In genomic region chr1:156385534-156386031, GRCh38 we compare ENCODE assay signal across 9 cellular contexts. TPM values are rescaled to one million over a fixed set of nuclear protein-coding genes. Genes with fewer than 3 reads are reported as not detected.
DNase-seq lines count a peak whose midpoint lies in the region; ATAC-seq and TF ChIP-seq lines count a peak whose summit lies in the region.
"Had no signal": no experiment of that assay in that cellular context is flagged by ENCODE, and none has a peak within 500 bp of the region (broad histone marks: within the 10 kb centered on the region; RNA-seq: fewer than 3 reads in every experiment).

No MANE protein-coding gene starts in this region.

- intact Hi-C loops in ovary (cut with DNase I) (loop anchor here (1.0 to 10.0 kb wide), 6 partner anchors 28 to 219 kb away; partner anchors contain the start of gene GPATCH4 (in 1 of the 4)), tibial artery (cut with DNase I; ENCODE audit: low total_unique reads) (loop anchor here (2.0 to 5.0 kb wide), 3 partner anchors 59 to 272 kb away; no protein-coding TSS in a partner anchor)

- H3K4me1 Mint-ChIP-seq in activated T-helper 17 cell treated with anti-CD3 and anti-CD28 coated beads, Interleukin-2, amount 50 U/mL, for 72 hours, result peaks cover 5% of the 10 kb centered on the region

- no peaks in the 10 kb centered on the region for H3K9me3 ChIP-seq in MG63
- H3K9me3 ChIP-seq in ovary, result no peaks in the 10 kb centered on the region
- no peaks in the 10 kb centered on the region for H3K9me3 ChIP-seq in tibial artery

- ATAC-seq in activated T-helper 17 cell treated with anti-CD3 and anti-CD28 coated beads, Interleukin-2, amount 50 U/mL, for 72 hours (replicated peaks), result peak; percentile 77
- no peak for ATAC-seq in HG02610 (IDR thresholded peaks at IDR 0.05; ENCODE audit: unreplicated experiment)

- no peaks in the 10 kb centered on the region for H3K27me3 ChIP-seq in MG63
- H3K27me3 ChIP-seq in ovary, result no peaks in the 10 kb centered on the region
- H3K27me3 ChIP-seq in tibial artery, result peaks cover 0 to 52% of the 10 kb centered on the region in 2 donors

- TF ChIP-seq CTCF in fibroblast of villous mesenchyme (IDR thresholded peaks at IDR 0.05; ENCODE audit: insufficient read depth, low read depth, low read length) (peak; percentile 88), ovary (IDR thresholded peaks at IDR 0.05) (peak; percentile 28 to 84 (median 77)), tibial artery (IDR thresholded peaks at IDR 0.05) (peak; percentile 86 to 93)

- TF ChIP-seq EP300 in ovary (IDR thresholded peaks at IDR 0.05), result no peak

- H3K36me3 ChIP-seq in MG63, result no peaks in the 10 kb centered on the region
- no peaks in the 10 kb centered on the region for H3K36me3 ChIP-seq in ovary
- no peaks in the 10 kb centered on the region for H3K36me3 ChIP-seq in tibial artery

- peak; percentile 70 for DNase-seq in DMS114 treated with DMSO at 0.1 percent for 48 hours (lab: John Stamatoyannopoulos, UW; ENCODE audit: unreplicated experiment)
- DNase-seq in MG63, result peak; percentile 45
- DNase-seq in SHP77 (lab: John Stamatoyannopoulos, UW), result peak; percentile 79 to 80
- peak; percentile 67 for DNase-seq in fibroblast of villous mesenchyme (ENCODE audit: low read depth)
- peak; percentile 51 to 77 (median 71) for DNase-seq in ovary
- DNase-seq in tibial artery, result peak in 1 of 2 donors; percentile 57

- H3K36me3 Mint-ChIP-seq in activated T-helper 17 cell treated with anti-CD3 and anti-CD28 coated beads, Interleukin-2, amount 50 U/mL, for 72 hours (ENCODE audit: low read depth), result no peaks in the 10 kb centered on the region

- H3K27me3 Mint-ChIP-seq in activated T-helper 17 cell treated with anti-CD3 and anti-CD28 coated beads, Interleukin-2, amount 50 U/mL, for 72 hours, result peaks cover 26% of the 10 kb centered on the region

- H3K4me3 Mint-ChIP-seq in activated T-helper 17 cell treated with anti-CD3 and anti-CD28 coated beads, Interleukin-2, amount 50 U/mL, for 72 hours, result no peak overlapping the region
- H3K4me3 Mint-ChIP-seq: T-helper 1 cell treated with Interleukin-12 subunit alpha and Interleukin-12 subunit beta and Interleukin-4 antibody, amounts not matched to agents 30 μg/mL and 1 μg/mL, for 36 hours had no signal

- TF ChIP-seq POLR2A in ovary (IDR thresholded peaks at IDR 0.05), result no peak

- H3K27ac Mint-ChIP-seq in activated T-helper 17 cell treated with anti-CD3 and anti-CD28 coated beads, Interleukin-2, amount 50 U/mL, for 72 hours, result no peak overlapping the region
- H3K27ac Mint-ChIP-seq: T-helper 1 cell treated with Interleukin-12 subunit alpha and Interleukin-12 subunit beta and Interleukin-4 antibody, amounts not matched to agents 30 μg/mL and 1 μg/mL, for 36 hours had no signal

- H3K27ac ChIP-seq in ovary, result no peak overlapping the region
- no peak overlapping the region for H3K27ac ChIP-seq in tibial artery

- H3K4me3 ChIP-seq in MG63 (no peak overlapping the region), fibroblast of villous mesenchyme (ENCODE audit: low read depth, low read length) (no peak overlapping the region), ovary (no peak overlapping the region), tibial artery (no peak overlapping the region)

- H3K4me1 ChIP-seq in ovary (ENCODE audit: insufficient read depth) (peaks cover 6% of the 10 kb centered on the region), tibial artery (peaks cover 0 to 9% (median 0%) of the 10 kb centered on the region in 4 donors)

- H3K9me3 Mint-ChIP-seq in activated T-helper 17 cell treated with anti-CD3 and anti-CD28 coated beads, Interleukin-2, amount 50 U/mL, for 72 hours, result no peaks in the 10 kb centered on the region
- H3K9me3 Mint-ChIP-seq: T-helper 1 cell treated with Interleukin-12 subunit alpha and Interleukin-12 subunit beta and Interleukin-4 antibody, amounts not matched to agents 30 μg/mL and 1 μg/mL, for 36 hours had no signal

- 17 to 19% (median 19%) methylated on average over 9 of the region's 9 CpGs for WGBS in ovary, 3 donors

RNA-seq across cellular contexts. Expression of gene RHBG, which starts 16.6 kb away (rescaled TPM):
- not detected in 2 replicates for total RNA-seq in MG63 (2014; rRNA removed; shearing (Covaris generic); ENCODE audit: low replicate concordance)
- total RNA-seq in activated T-helper 17 cell treated with anti-CD3 and anti-CD28 coated beads, Interleukin-2, amount 50 U/mL, for 72 hours, result not detected
- total RNA-seq in fibroblast of villous mesenchyme, result not detected in 2 replicates
- total RNA-seq in ovary, result 10 to 100 TPM in 4 of 7 donors, 1 to 10 TPM in 3; 2.3 to 27.4 (median 13.6) TPM
- 10 to 100 TPM in 1 of 2 donors, 1 to 10 TPM in 1; 2.5 to 19.5 TPM for polyA plus RNA-seq in ovary

RNA-seq across cellular contexts. Expression of gene TSACC, which starts 47.3 kb away (rescaled TPM):
- 1.3 TPM in 1 of 2 replicates, not detected in the other for total RNA-seq in MG63 (2014; rRNA removed; shearing (Covaris generic); ENCODE audit: low replicate concordance)
- 1 to 10 TPM in 1 of 2 donors, not detected in 1; 1.1 TPM for total RNA-seq in activated T-helper 17 cell treated with anti-CD3 and anti-CD28 coated beads, Interleukin-2, amount 50 U/mL, for 72 hours
- total RNA-seq in fibroblast of villous mesenchyme, result not detected in 2 replicates
- total RNA-seq in ovary, result not detected
- under 1 TPM in 1 of 2 donors, not detected in 1; 1.00 TPM for polyA plus RNA-seq in ovary

RNA-seq across cellular contexts. Expression of gene CCT3, which starts 47.5 kb away (rescaled TPM):
- total RNA-seq in MG63 (2014; rRNA removed; shearing (Covaris generic); ENCODE audit: low replicate concordance), result 1,070 and 1,240 TPM in 2 replicates
- total RNA-seq in activated T-helper 17 cell treated with anti-CD3 and anti-CD28 coated beads, Interleukin-2, amount 50 U/mL, for 72 hours, result 100 to 1,000 TPM; 185 to 405 TPM
- total RNA-seq in fibroblast of villous mesenchyme, result 268 and 431 TPM in 2 replicates
- 100 to 1,000 TPM; 157 to 228 (median 175) TPM for total RNA-seq in ovary
- polyA plus RNA-seq in ovary, result 100 to 1,000 TPM; 119 to 230 TPM
